Comparison of ENCODE assay signal across 18 cellular contexts in genomic region chr14:72614891-72615410, GRCh38.
DNase-seq lines count a peak whose midpoint lies in the region; ATAC-seq and TF ChIP-seq lines count a peak whose summit lies in the region.
"Had no signal": no experiment of that assay in that cellular context is flagged by ENCODE, and none has a peak within 500 bp of the region (broad histone marks: within the 10 kb centered on the region; RNA-seq: fewer than 3 reads in every experiment).

No MANE protein-coding gene starts in this region.

- no peak overlapping the region for H3K4me3 Mint-ChIP-seq in activated CD8-positive, alpha-beta memory T cell treated with anti-CD3 and anti-CD28 coated beads, Interleukin-2, amount 10 ng/mL, durations not matched to agents 7 days and 5 days
- H3K4me3 Mint-ChIP-seq: activated CD4-positive, alpha-beta T cell treated with anti-CD3 and anti-CD28 coated beads, Interleukin-2, amount 10 ng/mL, durations not matched to agents 24 days and 14 days; activated naive CD4-positive, alpha-beta T cell treated with anti-CD3 and anti-CD28 coated beads for 36 hours had no signal

- H3K9ac ChIP-seq in adipocyte (ENCODE audit: low read length) (peak overlapping the region; percentile 5), mesenchymal stem cell (ENCODE audit: low read length) (no peak overlapping the region)

- ATAC-seq in activated CD8-positive, alpha-beta memory T cell treated with anti-CD3 and anti-CD28 coated beads, Interleukin-2, amount 10 ng/mL, durations not matched to agents 7 days and 5 days: no peak
- ATAC-seq in GM18502 (IDR thresholded peaks at IDR 0.05; ENCODE audit: poor library complexity, unreplicated experiment) (no peak), HG03045 (IDR thresholded peaks at IDR 0.05; ENCODE audit: unreplicated experiment) (no peak)

- no peaks in the 10 kb centered on the region for H3K4me1 Mint-ChIP-seq in activated CD8-positive, alpha-beta memory T cell treated with anti-CD3 and anti-CD28 coated beads, Interleukin-2, amount 10 ng/mL, durations not matched to agents 7 days and 5 days

- H3K27me3 ChIP-seq in adipocyte (replicated peaks; ENCODE audit: control insufficient read depth, insufficient read depth, low read length) (no peaks in the 10 kb centered on the region), mesenchymal stem cell (ENCODE audit: control insufficient read depth in 1 of 2, insufficient read depth in 1 of 2, low read length in 2 of 2) (no peaks in the 10 kb centered on the region), spleen (replicated peaks in 1 of 7) (no peaks in the 10 kb centered on the region)
- H3K27me3 ChIP-seq: neutrophil, thyroid gland had no signal

- peak overlapping the region; percentile 91 for H2BK5ac ChIP-seq in mesenchymal stem cell (ENCODE audit: low read depth, low read length, poor library complexity, severe bottlenecking)

- peak; percentile 16 for DNase-seq in activated CD8-positive, alpha-beta memory T cell treated with anti-CD3 and anti-CD28 coated beads, Interleukin-2, amount 10 ng/mL, durations not matched to agents 7 days and 5 days
- no peak for DNase-seq in activated CD8-positive, alpha-beta memory T cell treated with anti-CD3 and anti-CD28 coated beads, Interleukin-2, amount 50 U/mL, for 48 hours
- DNase-seq in adipocyte (ENCODE audit: low read depth) (no peak), mesenchymal stem cell (no peak), spleen (no peak), kidney glomerular epithelial cell (lab: John Stamatoyannopoulos, UW) (no peak)
- DNase-seq: activated CD4-positive, alpha-beta T cell treated with anti-CD3 and anti-CD28 coated beads, Interleukin-2, amount 10 ng/mL, durations not matched to agents 24 days and 14 days; activated naive CD4-positive, alpha-beta T cell treated with anti-CD3 and anti-CD28 coated beads for 36 hours; GOT3; hypothalamus; Karpas-422; NCI-H524 treated with DMSO at 0.1 percent for 48 hours; stimulated activated naive CD4-positive, alpha-beta T cell had no signal

- peak overlapping the region in 1 of 2 experiments; percentile 83 for H2BK12ac ChIP-seq in mesenchymal stem cell (ENCODE audit: low read length in 2 of 2)

- H3K27me3 Mint-ChIP-seq in activated CD8-positive, alpha-beta memory T cell treated with anti-CD3 and anti-CD28 coated beads, Interleukin-2, amount 10 ng/mL, durations not matched to agents 7 days and 5 days: peaks cover 27% of the 10 kb centered on the region

- H3K4ac ChIP-seq in mesenchymal stem cell (ENCODE audit: low read depth in 1 of 2, low read length in 2 of 2): peak overlapping the region in 1 of 2 experiments; percentile 62

- H3K27ac Mint-ChIP-seq in activated CD8-positive, alpha-beta memory T cell treated with anti-CD3 and anti-CD28 coated beads, Interleukin-2, amount 10 ng/mL, durations not matched to agents 7 days and 5 days: no peak overlapping the region
- H3K27ac Mint-ChIP-seq: activated CD4-positive, alpha-beta T cell treated with anti-CD3 and anti-CD28 coated beads, Interleukin-2, amount 10 ng/mL, durations not matched to agents 24 days and 14 days; activated naive CD4-positive, alpha-beta T cell treated with anti-CD3 and anti-CD28 coated beads for 36 hours had no signal

- H3K36me3 ChIP-seq in adipocyte (ENCODE audit: control insufficient read depth, insufficient read depth, low read length, severe bottlenecking): no peaks in the 10 kb centered on the region
- H3K36me3 ChIP-seq in mesenchymal stem cell (ENCODE audit: control insufficient read depth in 1 of 2, insufficient read depth in 2 of 2, low read depth in 1 of 2, low read length in 2 of 2): no peaks in the 10 kb centered on the region
- H3K36me3 ChIP-seq in spleen: no peaks in the 10 kb centered on the region
- H3K36me3 ChIP-seq: neutrophil, thyroid gland had no signal

- intact Hi-C loops in spleen (cut with DNase I; ENCODE audit: low total_unique reads): loop anchor here (10.0 kb wide), 1 partner anchor 280 kb away; the partner anchor contains the start of gene DPF3

- no peak for TF ChIP-seq POLR2A in spleen (IDR thresholded peaks at IDR 0.05)

- no peak overlapping the region for H2AFZ ChIP-seq in mesenchymal stem cell (ENCODE audit: low read depth, low read length)

- no peak for TF ChIP-seq CTCF in spleen (IDR thresholded peaks at IDR 0.05 in 8 of 11, conservative IDR thresholded peaks at IDR 0.05 in 3 of 11)

- H3K14ac ChIP-seq in mesenchymal stem cell (ENCODE audit: low read length in 2 of 2): no peak overlapping the region

- no peak overlapping the region for H3K4me3 ChIP-seq in adipocyte (ENCODE audit: low read length)
- H3K4me3 ChIP-seq in mesenchymal stem cell (ENCODE audit: insufficient read depth in 1 of 2, low read depth in 1 of 2, low read length in 2 of 2): no peak overlapping the region
- H3K4me3 ChIP-seq in spleen: peak overlapping the region in 1 of 8 donors; percentile 5
- H3K4me3 ChIP-seq: thyroid gland had no signal

- no peaks in the 10 kb centered on the region for H3K36me3 Mint-ChIP-seq in activated CD8-positive, alpha-beta memory T cell treated with anti-CD3 and anti-CD28 coated beads, Interleukin-2, amount 10 ng/mL, durations not matched to agents 7 days and 5 days

- H3K4me2 ChIP-seq in mesenchymal stem cell (ENCODE audit: low read length, poor library complexity, severe bottlenecking): peak overlapping the region; percentile 10

- 90% methylated on average over 9 of the region's 11 CpGs for WGBS in mesenchymal stem cell
- WGBS in spleen, 5 donors: 75 to 85% (median 77%) methylated on average over 10 to 11 of the region's 11 CpGs

- H3K4me1 ChIP-seq in adipocyte (ENCODE audit: control insufficient read depth, insufficient read depth, low read length) (peaks cover 14% of the 10 kb centered on the region), mesenchymal stem cell (ENCODE audit: control insufficient read depth, insufficient read depth, low read depth, low read length) (peaks cover 66% of the 10 kb centered on the region), spleen (peaks cover 13 to 67% (median 49%) of the 10 kb centered on the region in 6 donors)

- H3K9me3 ChIP-seq in adipocyte (ENCODE audit: control insufficient read depth, low read length) (no peaks in the 10 kb centered on the region), mesenchymal stem cell (ENCODE audit: control insufficient read depth, low read length) (no peaks in the 10 kb centered on the region), spleen (no peaks in the 10 kb centered on the region)
- H3K9me3 ChIP-seq: neutrophil, thyroid gland had no signal

- peak overlapping the region in 1 of 2 experiments; percentile 34 for H3K23ac ChIP-seq in mesenchymal stem cell (ENCODE audit: low read length in 2 of 2)

- H3K18ac ChIP-seq in mesenchymal stem cell (ENCODE audit: low read depth in 1 of 2, low read length in 2 of 2): peak overlapping the region in 1 of 2 experiments; percentile 54

- no peak overlapping the region for H2BK15ac ChIP-seq in mesenchymal stem cell (ENCODE audit: low read depth, poor library complexity, severe bottlenecking)

- H4K91ac ChIP-seq in mesenchymal stem cell (ENCODE audit: low read length): peak overlapping the region; percentile 36

- peak overlapping the region; percentile 49 for H2AK5ac ChIP-seq in mesenchymal stem cell (ENCODE audit: low read length, severe bottlenecking)

- H3K79me1 ChIP-seq in mesenchymal stem cell (replicated peaks; ENCODE audit: low read length, poor library complexity, severe bottlenecking): no peaks in the 10 kb centered on the region

- peak overlapping the region; percentile 73 for H4K8ac ChIP-seq in mesenchymal stem cell (ENCODE audit: low read length)

- CTCF ChIA-PET in activated CD8-positive, alpha-beta memory T cell treated with anti-CD3 and anti-CD28 coated beads, Interleukin-2, amount 10 ng/mL, durations not matched to agents 7 days and 5 days (lab: Charles Lee): interaction anchor here (1.2 kb wide), 1 partner anchor 19 kb away, joined by 3 read pairs; no protein-coding TSS in a partner anchor

- H2BK120ac ChIP-seq in mesenchymal stem cell (ENCODE audit: low read depth, low read length): peak overlapping the region; percentile 21

- H3K27ac ChIP-seq in mesenchymal stem cell (ENCODE audit: low read length, poor library complexity, severe bottlenecking) (peak overlapping the region; percentile 96), spleen (peak overlapping the region; percentile 38 to 83 (median 73))
- H3K27ac ChIP-seq: C4-2B, neutrophil had no signal

- H3K9me3 Mint-ChIP-seq in activated CD8-positive, alpha-beta memory T cell treated with anti-CD3 and anti-CD28 coated beads, Interleukin-2, amount 10 ng/mL, durations not matched to agents 7 days and 5 days (ENCODE audit: low read depth): no peaks in the 10 kb centered on the region
- H3K9me3 Mint-ChIP-seq: activated CD4-positive, alpha-beta T cell treated with anti-CD3 and anti-CD28 coated beads, Interleukin-2, amount 10 ng/mL, durations not matched to agents 24 days and 14 days; activated naive CD4-positive, alpha-beta T cell treated with anti-CD3 and anti-CD28 coated beads for 36 hours had no signal
